8 cellular contexts compared by ENCODE assay signal in genomic region chr2:204177977-204178522, GRCh38.
DNase-seq lines count a peak whose midpoint lies in the region; ATAC-seq lines count a peak whose summit lies in the region.

No MANE protein-coding gene starts in this region.

- CTCF ChIA-PET in activated naive CD4-positive, alpha-beta T cell treated with anti-CD3 and anti-CD28 coated beads, Interleukin-2, amount 10 ng/mL, durations not matched to agents 7 days and 5 days (lab: Charles Lee) = interaction anchor here (0.8 to 6.3 kb wide), 28 partner anchors 8 to 708 kb away, joined by 3 to 55 read pairs (median 5); no protein-coding TSS in a partner anchor

- H3K4me3 Mint-ChIP-seq in activated naive CD4-positive, alpha-beta T cell treated with anti-CD3 and anti-CD28 coated beads, Interleukin-2, amount 10 ng/mL, durations not matched to agents 7 days and 5 days = no peak overlapping the region

- H3K9me3 Mint-ChIP-seq in activated naive CD4-positive, alpha-beta T cell treated with anti-CD3 and anti-CD28 coated beads, Interleukin-2, amount 10 ng/mL, durations not matched to agents 7 days and 5 days = no peaks in the 10 kb centered on the region

- H3K27me3 Mint-ChIP-seq in activated naive CD4-positive, alpha-beta T cell treated with anti-CD3 and anti-CD28 coated beads, Interleukin-2, amount 10 ng/mL, durations not matched to agents 7 days and 5 days = peaks cover 20% of the 10 kb centered on the region

- DNase-seq in DMS 273 (lab: John Stamatoyannopoulos, UW; ENCODE audit: unreplicated experiment) = peak; percentile 54
- no peak for DNase-seq in DMS 273 treated with DMSO at 0.1 percent for 48 hours (lab: John Stamatoyannopoulos, UW)
- DNase-seq in SK-MEL-5 (ENCODE audit: low read depth, low spot score) = peak; percentile 66
- DNase-seq in activated naive CD4-positive, alpha-beta T cell treated with anti-CD3 and anti-CD28 coated beads, Interleukin-2, amount 10 ng/mL, durations not matched to agents 7 days and 5 days = peak; percentile 79
- DNase-seq in iPS DF 19.7 (ENCODE audit: low read depth, low spot score) = peak; percentile 23
- peak; percentile 76 for DNase-seq in stimulated activated CD4-positive, alpha-beta T cell treated with anti-CD3 and anti-CD28 coated beads, Interleukin-4, amount 100 ng/mL, for 1 hour
- DNase-seq in NOMO-1 treated with dmso at 0.1 percent for 144 hours (lab: John Stamatoyannopoulos, UW; ENCODE audit: unreplicated experiment) = no peak

- H3K4me1 Mint-ChIP-seq in activated naive CD4-positive, alpha-beta T cell treated with anti-CD3 and anti-CD28 coated beads, Interleukin-2, amount 10 ng/mL, durations not matched to agents 7 days and 5 days = peaks cover 3% of the 10 kb centered on the region

- H3K36me3 Mint-ChIP-seq in activated naive CD4-positive, alpha-beta T cell treated with anti-CD3 and anti-CD28 coated beads, Interleukin-2, amount 10 ng/mL, durations not matched to agents 7 days and 5 days = no peaks in the 10 kb centered on the region

- no peak overlapping the region for H3K27ac Mint-ChIP-seq in activated naive CD4-positive, alpha-beta T cell treated with anti-CD3 and anti-CD28 coated beads, Interleukin-2, amount 10 ng/mL, durations not matched to agents 7 days and 5 days

- in situ Hi-C loops in SK-MEL-5 (cut with HindIII; ENCODE audit: low pct_unique_long_range_greater_than_20kb, low sequenced_read_pairs) = no loop called here

- peak; percentile 71 for ATAC-seq in HG02870 (IDR thresholded peaks at IDR 0.05; ENCODE audit: unreplicated experiment)

Comparison
In these comparisons a context has a peak if more than half of its experiments do, and no peak if none do; other contexts are left out.
1. DNase-seq: peak in DMS 273 (single experiment), SK-MEL-5 (single experiment), activated naive CD4-positive, alpha-beta T cell treated with anti-CD3 and anti-CD28 coated beads, Interleukin-2, amount 10 ng/mL, durations not matched to agents 7 days and 5 days (single experiment), iPS DF 19.7 (single experiment) and stimulated activated CD4-positive, alpha-beta T cell treated with anti-CD3 and anti-CD28 coated beads, Interleukin-4, amount 100 ng/mL, for 1 hour (single experiment); none in DMS 273 treated with DMSO at 0.1 percent for 48 hours (single experiment) and NOMO-1 treated with dmso at 0.1 percent for 144 hours (single experiment).